ENCODE assay signal across 16 cellular contexts in genomic region chr18:37403788-37404187, GRCh38.
DNase-seq lines count a peak whose midpoint lies in the region; ATAC-seq and TF ChIP-seq lines count a peak whose summit lies in the region.
"Had no signal": no experiment of that assay in that cellular context is flagged by ENCODE, and none has a peak within 500 bp of the region (broad histone marks: within the 10 kb centered on the region; RNA-seq: fewer than 3 reads in every experiment).

No MANE protein-coding gene starts in this region.

- H3K56ac ChIP-seq in IMR-90 (ENCODE audit: extremely low read depth, insufficient read depth, low read length) = no peak overlapping the region

- H3K4me2 ChIP-seq in BLaER1 treated with 17β-estradiol and CSF1 and Interleukin-3, amounts not matched to agents 10 nM and 100 nM = peak overlapping the region in 6 of 11 experiments; percentile 42 to 70 (median 55); a peak in 9 of 22 replicates
- H3K4me2 ChIP-seq in IMR-90 (ENCODE audit: low read depth, low read length) = no peak overlapping the region
- H3K4me2 ChIP-seq: neural progenitor cell had no signal

- peak overlapping the region; percentile 91 for H2AFZ ChIP-seq in IMR-90 (replicated peaks; ENCODE audit: low read length, poor library complexity)
- H2AFZ ChIP-seq: neural progenitor cell had no signal

- no TSS peak for BruUV-seq in IMR-90 (replicated peaks; lab: Mats Ljungman, UMichigan)

- no peaks in the 10 kb centered on the region for H3K27me3 ChIP-seq in BLaER1 treated with 17β-estradiol and CSF1 and Interleukin-3, amounts not matched to agents 10 nM and 100 nM
- H3K27me3 ChIP-seq in IMR-90 (ENCODE audit: control insufficient read depth, insufficient read depth, low read length) (no peaks in the 10 kb centered on the region), dorsolateral prefrontal cortex (no peaks in the 10 kb centered on the region)
- H3K27me3 ChIP-seq: gastroesophageal sphincter, neural progenitor cell, tibial nerve had no signal

- no peak overlapping the region for H3K4me3 ChIP-seq in BLaER1 treated with 17β-estradiol and CSF1 and Interleukin-3, amounts not matched to agents 10 nM and 100 nM
- H3K4me3 ChIP-seq in IMR-90 (ENCODE audit: insufficient read depth, low read depth, low read length) = no peak overlapping the region
- no peak overlapping the region for H3K4me3 ChIP-seq in dorsolateral prefrontal cortex
- no peak overlapping the region for H3K4me3 ChIP-seq in mucosa of descending colon
- H3K4me3 ChIP-seq: gastroesophageal sphincter, neural progenitor cell, tibial nerve had no signal

- H3K4ac ChIP-seq in IMR-90 (ENCODE audit: low read depth, low read length) = peak overlapping the region; percentile 87

- in situ Hi-C loops in IMR-90 (cut with MboI; ENCODE audit: low sequenced_read_pairs) = loop anchor here (10.0 kb wide), 1 partner anchor 61 kb away; no protein-coding TSS in a partner anchor

- peak overlapping the region; percentile 19; the same call in 1 of the 2 replicates for H3K14ac ChIP-seq in IMR-90 (replicated peaks; ENCODE audit: low read depth, low read length)

- no peak for DNase-seq in IMR-90
- DNase-seq in dorsolateral prefrontal cortex = peak in 1 of 10 donors; percentile 61
- peak; percentile 54 for DNase-seq in posterior vena cava (ENCODE audit: low spot score)
- no peak for DNase-seq in LoVo (ENCODE audit: low spot score)
- no peak for DNase-seq in mucosa of descending colon
- no peak for DNase-seq in NCI-H146 treated with DMSO at 0.1 percent for 48 hours (lab: John Stamatoyannopoulos, UW; ENCODE audit: unreplicated experiment)
- DNase-seq: activated CD4-positive, alpha-beta T cell treated with anti-CD3 and anti-CD28 coated beads for 1 hour; activated CD8-positive, alpha-beta memory T cell treated with anti-CD3 and anti-CD28 coated beads, Interleukin-2, amount 50 U/mL, for 48 hours; activated CD8-positive, alpha-beta T cell treated with anti-CD3 and anti-CD28 coated beads for 36 hours; activated naive CD4-positive, alpha-beta T cell treated with anti-CD3 and anti-CD28 coated beads for 36 hours; hippocampal formation; stimulated activated CD4-positive, alpha-beta T cell treated with anti-CD3 and anti-CD28 coated beads, Interleukin-4, amount 100 ng/mL, for 1 hour had no signal

- no peak overlapping the region for H3K27ac ChIP-seq in BLaER1 treated with 17β-estradiol and CSF1 and Interleukin-3, amounts not matched to agents 10 nM and 100 nM
- H3K27ac ChIP-seq in IMR-90 (ENCODE audit: insufficient read depth, low read length) (peak overlapping the region; percentile 72; the same call in 1 of the 2 replicates), dorsolateral prefrontal cortex (peak overlapping the region in 33 of 59 donors; percentile 1 to 74 (median 38))
- H3K27ac ChIP-seq: gastroesophageal sphincter, neural progenitor cell, tibial nerve had no signal

- ATAC-seq in IMR-90 (ENCODE audit: low read depth) (peak; percentile 3; the same call in 1 of the 2 replicates), mucosa of descending colon (no peak)
- ATAC-seq: activated CD8-positive, alpha-beta T cell treated with anti-CD3 and anti-CD28 coated beads for 36 hours had no signal

- no peaks in the 10 kb centered on the region; a peak in 2 of 22 replicates for H4K20me1 ChIP-seq in BLaER1 treated with 17β-estradiol and CSF1 and Interleukin-3, amounts not matched to agents 10 nM and 100 nM
- H4K20me1 ChIP-seq in IMR-90 (ENCODE audit: insufficient read depth, low read length) = no peaks in the 10 kb centered on the region

- dilution Hi-C loops in IMR-90 (cut with HindIII; ENCODE audit: low sequenced_read_pairs, unreplicated experiment) = no loop called here

- peak overlapping the region; percentile 76; the same call in 1 of the 2 replicates for H2AK5ac ChIP-seq in IMR-90 (ENCODE audit: low read depth, low read length)

- CTCF ChIA-PET in IMR-90 (lab: Yijun Ruan, JAX) = no interaction called here

- no peaks in the 10 kb centered on the region for H3K79me1 ChIP-seq in IMR-90 (ENCODE audit: low read depth in 1 of 2, low read length in 2 of 2)

- H4K8ac ChIP-seq in IMR-90 (ENCODE audit: low read depth in 2 of 2, low read length in 2 of 2) = peak overlapping the region in 1 of 2 experiments; percentile 50; a peak in 2 of 4 replicates

- TF ChIP-seq CTCF in IMR-90 (conservative IDR thresholded peaks at IDR 0.05; ENCODE audit: low read depth, low read length) (no peak), dorsolateral prefrontal cortex (IDR thresholded peaks at IDR 0.05 in 54 of 56, conservative IDR thresholded peaks at IDR 0.05 in 2 of 56; ENCODE audit: low read depth in 1 of 56, partially characterized antibody in 56 of 56) (no peak), mucosa of descending colon (IDR thresholded peaks at IDR 0.05) (no peak)

- no peak for TF ChIP-seq POLR2A in IMR-90 (IDR thresholded peaks at IDR 0.05; ENCODE audit: low read depth, low read length)

- intact Hi-C loops in IMR-90 (cut with micrococcal nuclease) (no loop called here), dorsolateral prefrontal cortex (cut with DNase I) (no loop called here), posterior vena cava (cut with DNase I) (loop anchor here in 1 of 2 donors (10.0 kb wide), 1 partner anchor 81 kb away; no protein-coding TSS in a partner anchor), mucosa of descending colon (cut with DNase I, micrococcal nuclease) (no loop called here)

- peak overlapping the region; percentile 81 for H2BK20ac ChIP-seq in IMR-90 (ENCODE audit: low read depth, low read length)

- H2AK9ac ChIP-seq in IMR-90 (replicated peaks; ENCODE audit: low read depth, low read length, poor library complexity) = peak overlapping the region; percentile 60

- H3K18ac ChIP-seq in IMR-90 (ENCODE audit: low read depth, low read length) = peak overlapping the region; percentile 10; the same call in 1 of the 2 replicates

- H3K9me1 ChIP-seq in IMR-90 (ENCODE audit: insufficient read depth, low read length) = peaks cover 4% of the 10 kb centered on the region; the same call in 1 of the 2 replicates

- H3K23ac ChIP-seq in IMR-90 (ENCODE audit: low read depth, low read length) = peak overlapping the region; percentile 13; the same call in 1 of the 2 replicates

- H3K9me3 ChIP-seq in BLaER1 treated with 17β-estradiol and CSF1 and Interleukin-3, amounts not matched to agents 10 nM and 100 nM (replicated peaks in 1 of 11) = no peaks in the 10 kb centered on the region
- H3K9me3 ChIP-seq in IMR-90 (ENCODE audit: control insufficient read depth, insufficient read depth, low read length) (no peaks in the 10 kb centered on the region), mucosa of descending colon (no peaks in the 10 kb centered on the region)
- H3K9me3 ChIP-seq: gastroesophageal sphincter, tibial nerve had no signal

- peaks cover 0 to 19% (median 15%) of the 10 kb centered on the region in 10 experiments; a peak in 17 of 20 replicates for H3K4me1 ChIP-seq in BLaER1 treated with 17β-estradiol and CSF1 and Interleukin-3, amounts not matched to agents 10 nM and 100 nM
- peaks cover 12% of the 10 kb centered on the region; the same call in 1 of the 2 replicates for H3K4me1 ChIP-seq in IMR-90 (ENCODE audit: control insufficient read depth, insufficient read depth, low read length)
- H3K4me1 ChIP-seq in mucosa of descending colon (ENCODE audit: low read depth) = no peaks in the 10 kb centered on the region
- H3K4me1 ChIP-seq: tibial nerve had no signal

- no peak overlapping the region for H2BK5ac ChIP-seq in IMR-90 (ENCODE audit: low read depth, low read length, poor library complexity, severe bottlenecking)

- H2BK120ac ChIP-seq in IMR-90 (ENCODE audit: low read depth, low read length) = peak overlapping the region; percentile 85

- POLR2A ChIA-PET in IMR-90 (lab: Charles Lee; ENCODE audit: unreplicated experiment) = no interaction called here

- H4K5ac ChIP-seq in IMR-90 (ENCODE audit: low read depth, low read length) = peak overlapping the region; percentile 60; the same call in 1 of the 2 replicates

- H4K91ac ChIP-seq in IMR-90 (ENCODE audit: insufficient read depth, low read depth, low read length) = peak overlapping the region; percentile 57

- no peak for TF ChIP-seq RAD21 in IMR-90 (IDR thresholded peaks at IDR 0.05; ENCODE audit: low read length)

- peak overlapping the region; percentile 30; the same call in 1 of the 3 replicates for H2BK15ac ChIP-seq in IMR-90 (ENCODE audit: low read depth, low read length)

- H3K9ac ChIP-seq in BLaER1 treated with 17β-estradiol and CSF1 and Interleukin-3, amounts not matched to agents 10 nM and 100 nM = no peak overlapping the region
- H3K9ac ChIP-seq in IMR-90 (ENCODE audit: low read depth, low read length) = no peak overlapping the region
- H3K9ac ChIP-seq: neural progenitor cell had no signal

- WGBS in IMR-90 (ENCODE audit: extremely low coverage in 2 of 2, insufficient read length in 1 of 2), 2 experiments = no CpG with 5 or more reads among the region's 3 CpGs

- no peaks in the 10 kb centered on the region for H3K36me3 ChIP-seq in BLaER1 treated with 17β-estradiol and CSF1 and Interleukin-3, amounts not matched to agents 10 nM and 100 nM
- H3K36me3 ChIP-seq in IMR-90 (ENCODE audit: control insufficient read depth, insufficient read depth, low read length) = no peaks in the 10 kb centered on the region
- no peaks in the 10 kb centered on the region for H3K36me3 ChIP-seq in mucosa of descending colon (ENCODE audit: low read depth)
- H3K36me3 ChIP-seq: gastroesophageal sphincter, neural progenitor cell, tibial nerve had no signal

TF ChIP-seq in IMR-90, 13 proteins besides CTCF, POLR2A, EP300 and RAD21:
- no peak for TF ChIP-seq ELK1 (IDR thresholded peaks at IDR 0.05; ENCODE audit: borderline replicate concordance, low read depth, low read length)

Comparison
In these comparisons a context has a peak if more than half of its experiments do, and no peak if none do; other contexts are left out.
1. H3K27ac ChIP-seq: peak in IMR-90 (single experiment) and dorsolateral prefrontal cortex (33 of 59); none in BLaER1 treated with 17β-estradiol and CSF1 and Interleukin-3, amounts not matched to agents 10 nM and 100 nM (0 of 11).